In genomic region chr19:570315-570714, GRCh38 we compare ENCODE assay signal across 13 cellular contexts. TPM values are rescaled to one million over a fixed set of nuclear protein-coding genes. Genes with fewer than 3 reads are reported as not detected.
A peak's percentile ranks its signal among the peaks of the same experiment; 100 is the strongest.
DNase-seq lines count a peak whose midpoint lies in the region; ATAC-seq and TF ChIP-seq lines count a peak whose summit lies in the region.
"Had no signal": no experiment of that assay in that cellular context is flagged by ENCODE, and none has a peak within 500 bp of the region (broad histone marks: within the 10 kb centered on the region; RNA-seq: fewer than 3 reads in every experiment).

No MANE protein-coding gene starts in this region.

- no peak overlapping the region for H3K27ac ChIP-seq in CD8-positive, alpha-beta T cell (ENCODE audit: low read depth, low read length)
- H3K27ac ChIP-seq in HEK293 (ENCODE audit: extremely low read depth, low read depth, low read length) = no peak overlapping the region
- no peak overlapping the region for H3K27ac ChIP-seq in naive thymus-derived CD4-positive, alpha-beta T cell (ENCODE audit: low read depth, low read length)

- H3K9me3 Mint-ChIP-seq in CD8-positive, alpha-beta T cell = no peaks in the 10 kb centered on the region
- no peaks in the 10 kb centered on the region for H3K9me3 Mint-ChIP-seq in activated T-helper 17 cell treated with anti-CD3 and anti-CD28 coated beads, Interleukin-2, amount 50 U/mL, for 72 hours
- peaks cover 0 to 15% (median 0%) of the 10 kb centered on the region in 11 donors for H3K9me3 Mint-ChIP-seq in naive thymus-derived CD4-positive, alpha-beta T cell

- CTCF ChIA-PET in CD8-positive, alpha-beta T cell (lab: Charles Lee) = no interaction called here
- CTCF ChIA-PET in HEK293 (lab: Yijun Ruan, JAX) = no interaction called here
- CTCF ChIA-PET in naive thymus-derived CD4-positive, alpha-beta T cell (lab: Charles Lee) = no interaction called here

- intact Hi-C loops in CD8-positive, alpha-beta T cell (cut with DNase I, micrococcal nuclease) = no loop called here
- intact Hi-C loops in naive thymus-derived CD4-positive, alpha-beta T cell (cut with micrococcal nuclease) = loop anchor here in 1 of 2 donors (5.0 kb wide), 2 partner anchors 42 to 92 kb away; partner anchors contain the start of gene RNF126

- H3K4me3 ChIP-seq in CD8-positive, alpha-beta T cell (ENCODE audit: low read depth, low read length) = no peak overlapping the region
- H3K4me3 ChIP-seq in HEK293 (ENCODE audit: low read depth, low read length) = no peak overlapping the region
- H3K4me3 ChIP-seq in naive thymus-derived CD4-positive, alpha-beta T cell (ENCODE audit: low read length) = no peak overlapping the region

- H3K9me3 ChIP-seq in CD8-positive, alpha-beta T cell (ENCODE audit: low read length) = no peaks in the 10 kb centered on the region
- H3K9me3 ChIP-seq in HEK293 (ENCODE audit: control insufficient read depth, insufficient read depth, low read depth, low read length) = no peaks in the 10 kb centered on the region
- no peaks in the 10 kb centered on the region for H3K9me3 ChIP-seq in naive thymus-derived CD4-positive, alpha-beta T cell (ENCODE audit: control insufficient read depth in 2 of 3, low read length in 3 of 3)
- H3K9me3 ChIP-seq: tibial nerve had no signal

- peak overlapping the region; percentile 39 for H3K4me3 Mint-ChIP-seq in CD8-positive, alpha-beta T cell
- H3K4me3 Mint-ChIP-seq in activated T-helper 17 cell treated with anti-CD3 and anti-CD28 coated beads, Interleukin-2, amount 50 U/mL, for 72 hours = peak overlapping the region; percentile 99
- peak overlapping the region in 5 of 10 donors; percentile 44 to 80 (median 68) for H3K4me3 Mint-ChIP-seq in naive thymus-derived CD4-positive, alpha-beta T cell

- H3K4me1 Mint-ChIP-seq in CD8-positive, alpha-beta T cell (ENCODE audit: low read depth) = peaks cover 26% of the 10 kb centered on the region
- H3K4me1 Mint-ChIP-seq in activated T-helper 17 cell treated with anti-CD3 and anti-CD28 coated beads, Interleukin-2, amount 50 U/mL, for 72 hours = peaks cover 12% of the 10 kb centered on the region
- peaks cover 12 to 43% (median 33%) of the 10 kb centered on the region in 7 donors for H3K4me1 Mint-ChIP-seq in naive thymus-derived CD4-positive, alpha-beta T cell

- no peak for DNase-seq in CD8-positive, alpha-beta T cell
- DNase-seq in naive thymus-derived CD4-positive, alpha-beta T cell = peak in 1 of 9 donors; percentile 36
- no peak for DNase-seq in COR-L47 (lab: John Stamatoyannopoulos, UW)
- no peak for DNase-seq in putamen (ENCODE audit: low spot score)
- no peak for DNase-seq in RKO (ENCODE audit: low spot score)
- DNase-seq in NCI-H2107 (lab: John Stamatoyannopoulos, UW) = no peak
- DNase-seq: kidney glomerular epithelial cell had no signal

- no peak overlapping the region for H3K27ac Mint-ChIP-seq in CD8-positive, alpha-beta T cell
- no peak overlapping the region for H3K27ac Mint-ChIP-seq in activated T-helper 17 cell treated with anti-CD3 and anti-CD28 coated beads, Interleukin-2, amount 50 U/mL, for 72 hours
- peak overlapping the region in 8 of 9 donors; percentile 20 to 96 (median 88) for H3K27ac Mint-ChIP-seq in naive thymus-derived CD4-positive, alpha-beta T cell

- no peak for ATAC-seq in CD8-positive, alpha-beta T cell
- no peak for ATAC-seq in activated T-helper 17 cell treated with anti-CD3 and anti-CD28 coated beads, Interleukin-2, amount 50 U/mL, for 72 hours (replicated peaks)
- no peak for ATAC-seq in naive thymus-derived CD4-positive, alpha-beta T cell
- ATAC-seq: activated CD4-positive, CD25-positive, alpha-beta regulatory T cell treated with anti-CD3 and anti-CD28 coated beads, Interleukin-2, amount 50 U/mL, for 24 hours had no signal

- H3K27me3 Mint-ChIP-seq in CD8-positive, alpha-beta T cell (ENCODE audit: low read depth) = no peaks in the 10 kb centered on the region
- H3K27me3 Mint-ChIP-seq in activated T-helper 17 cell treated with anti-CD3 and anti-CD28 coated beads, Interleukin-2, amount 50 U/mL, for 72 hours = no peaks in the 10 kb centered on the region
- peaks cover 0 to 4% (median 0%) of the 10 kb centered on the region in 5 donors for H3K27me3 Mint-ChIP-seq in naive thymus-derived CD4-positive, alpha-beta T cell

- H3K27me3 ChIP-seq in CD8-positive, alpha-beta T cell (ENCODE audit: insufficient read depth, low read length) = no peaks in the 10 kb centered on the region
- H3K27me3 ChIP-seq in naive thymus-derived CD4-positive, alpha-beta T cell (ENCODE audit: control insufficient read depth in 2 of 2, insufficient read depth in 2 of 2, low read length in 2 of 2) = no peaks in the 10 kb centered on the region
- H3K27me3 ChIP-seq: tibial nerve had no signal

- H3K36me3 ChIP-seq in CD8-positive, alpha-beta T cell (ENCODE audit: insufficient read depth, low read length) = no peaks in the 10 kb centered on the region
- H3K36me3 ChIP-seq in HEK293 (ENCODE audit: control insufficient read depth in 2 of 2, insufficient read depth in 1 of 2, low read length in 2 of 2) = no peaks in the 10 kb centered on the region
- H3K36me3 ChIP-seq in naive thymus-derived CD4-positive, alpha-beta T cell (ENCODE audit: control insufficient read depth in 2 of 3, insufficient read depth in 3 of 3, low read length in 3 of 3) = peaks cover 0 to 8% (median 0%) of the 10 kb centered on the region in 3 experiments
- H3K36me3 ChIP-seq: tibial nerve had no signal

- no peak for TF ChIP-seq CTCF in CD8-positive, alpha-beta T cell (IDR thresholded peaks at IDR 0.05)
- no peak for TF ChIP-seq CTCF in HEK293 (tag by site-specific recombination; IDR thresholded peaks at IDR 0.05)

- peaks cover 20% of the 10 kb centered on the region for H3K4me1 ChIP-seq in CD8-positive, alpha-beta T cell (ENCODE audit: insufficient read depth, low read length)
- H3K4me1 ChIP-seq in HEK293 (ENCODE audit: control insufficient read depth, insufficient read depth, low read length) = peaks cover 3% of the 10 kb centered on the region; the same call in 1 of the 2 replicates
- peaks cover 16 to 19% of the 10 kb centered on the region in 2 donors for H3K4me1 ChIP-seq in naive thymus-derived CD4-positive, alpha-beta T cell (ENCODE audit: control insufficient read depth in 2 of 2, insufficient read depth in 2 of 2, low read length in 2 of 2)

- POLR2A ChIA-PET in CD8-positive, alpha-beta T cell (lab: Charles Lee) = no interaction called here
- POLR2A ChIA-PET in HEK293 (lab: Yijun Ruan, JAX) = no interaction called here
- POLR2A ChIA-PET in naive thymus-derived CD4-positive, alpha-beta T cell (lab: Charles Lee) = interaction anchor here (0.6 to 0.7 kb wide), 2 partner anchors 24 to 60 kb away, joined by 3 read pairs; no protein-coding TSS in a partner anchor

- no peaks in the 10 kb centered on the region for H3K36me3 Mint-ChIP-seq in CD8-positive, alpha-beta T cell
- H3K36me3 Mint-ChIP-seq in activated T-helper 17 cell treated with anti-CD3 and anti-CD28 coated beads, Interleukin-2, amount 50 U/mL, for 72 hours (ENCODE audit: low read depth) = peaks cover 12% of the 10 kb centered on the region
- peaks cover 0 to 3% (median 0%) of the 10 kb centered on the region in 5 donors for H3K36me3 Mint-ChIP-seq in naive thymus-derived CD4-positive, alpha-beta T cell

TF ChIP-seq in HEK293, 187 proteins besides CTCF, POLR2A, EP300 and RAD21:
- TF ChIP-seq GFI1B (tag by site-specific recombination; IDR thresholded peaks at IDR 0.05) = no peak
- TF ChIP-seq KLF1 (tag by site-specific recombination; IDR thresholded peaks at IDR 0.05) = peak; percentile 92

RNA-seq across cellular contexts. Expression of gene BSG, which starts 2.1 kb away (rescaled TPM):
- total RNA-seq in CD8-positive, alpha-beta T cell = 10 to 100 TPM; 76.2 to 81.2 TPM
- 100 to 1,000 TPM; 170 to 244 TPM for total RNA-seq in activated T-helper 17 cell treated with anti-CD3 and anti-CD28 coated beads, Interleukin-2, amount 50 U/mL, for 72 hours
- 100 to 1,000 TPM; 109 to 247 (median 120) TPM for total RNA-seq in naive thymus-derived CD4-positive, alpha-beta T cell
- 100 to 1,000 TPM; 246 to 349 TPM for polyA plus RNA-seq in naive thymus-derived CD4-positive, alpha-beta T cell

RNA-seq across cellular contexts. Expression of gene HCN2, which starts 19.4 kb away (rescaled TPM):
- total RNA-seq in CD8-positive, alpha-beta T cell = under 1 TPM; 0.67 to 0.84 TPM
- total RNA-seq in activated T-helper 17 cell treated with anti-CD3 and anti-CD28 coated beads, Interleukin-2, amount 50 U/mL, for 72 hours = under 1 TPM; 0.58 to 0.98 TPM
- 1 to 10 TPM in 4 of 5 experiments, under 1 TPM in 1; 0.93 to 2.6 (median 2.2) TPM for total RNA-seq in naive thymus-derived CD4-positive, alpha-beta T cell
- polyA plus RNA-seq in naive thymus-derived CD4-positive, alpha-beta T cell = not detected

RNA-seq across cellular contexts. Expression of gene GZMM, which starts 26.5 kb away (rescaled TPM):
- total RNA-seq in CD8-positive, alpha-beta T cell = 100 to 1,000 TPM; 117 to 119 TPM
- total RNA-seq in activated T-helper 17 cell treated with anti-CD3 and anti-CD28 coated beads, Interleukin-2, amount 50 U/mL, for 72 hours = 10 to 100 TPM; 30.5 to 31.3 TPM
- total RNA-seq in naive thymus-derived CD4-positive, alpha-beta T cell = 10 to 100 TPM; 30.0 to 81.4 (median 67.8) TPM
- 100 to 1,000 TPM; 138 to 181 TPM for polyA plus RNA-seq in naive thymus-derived CD4-positive, alpha-beta T cell
- total RNA-seq: pulmonary artery endothelial cell had no signal
- polyA plus RNA-seq: BJ had no signal

RNA-seq across cellular contexts. Expression of gene CDC34, which starts 38.8 kb away (rescaled TPM):
- total RNA-seq in CD8-positive, alpha-beta T cell = 10 to 100 TPM; 37.1 to 45.8 TPM
- 10 to 100 TPM; 31.4 to 44.5 TPM for total RNA-seq in activated T-helper 17 cell treated with anti-CD3 and anti-CD28 coated beads, Interleukin-2, amount 50 U/mL, for 72 hours
- 10 to 100 TPM; 39.0 to 47.3 (median 45.8) TPM for total RNA-seq in naive thymus-derived CD4-positive, alpha-beta T cell
- polyA plus RNA-seq in naive thymus-derived CD4-positive, alpha-beta T cell = 10 to 100 TPM; 20.4 to 41.4 TPM

Comparison
In these comparisons a context has a peak if more than half of its experiments do, and no peak if none do; other contexts are left out.
1. H3K27ac Mint-ChIP-seq: peak in naive thymus-derived CD4-positive, alpha-beta T cell (8 of 9); none in CD8-positive, alpha-beta T cell (single experiment) and activated T-helper 17 cell treated with anti-CD3 and anti-CD28 coated beads, Interleukin-2, amount 50 U/mL, for 72 hours (single experiment).